9 cellular contexts compared by ENCODE assay signal in genomic region chr22:42646569-42647525, GRCh38. TPM values are rescaled to one million over a fixed set of nuclear protein-coding genes. Genes with fewer than 3 reads are reported as not detected.
DNase-seq lines count a peak whose midpoint lies in the region; ATAC-seq and TF ChIP-seq lines count a peak whose summit lies in the region.
"Had no signal": no experiment of that assay in that cellular context is flagged by ENCODE, and none has a peak within 500 bp of the region (broad histone marks: within the 10 kb centered on the region; RNA-seq: fewer than 3 reads in every experiment).

No MANE protein-coding gene starts in this region.

- TF ChIP-seq POLR2A in transverse colon (IDR thresholded peaks at IDR 0.05): no peak

- no peak for TF ChIP-seq EP300 in transverse colon (IDR thresholded peaks at IDR 0.05; ENCODE audit: low read depth)

- in situ Hi-C loops in transverse colon (cut with MboI; ENCODE audit: low pct_ligation_motif_present in 1 of 4, low pct_unique_long_range_greater_than_20kb in 1 of 4, low sequenced_read_pairs in 3 of 4): no loop called here

- H3K36me3 Mint-ChIP-seq in T-helper 2 cell treated with Interferon-gamma antibody and Interleukin-4, amounts not matched to agents 5 μg/mL and 100 μg/mL, for 36 hours (ENCODE audit: low read depth): peaks cover 4% of the 10 kb centered on the region
- no peaks in the 10 kb centered on the region for H3K36me3 Mint-ChIP-seq in activated naive CD4-positive, alpha-beta T cell treated with anti-CD3 and anti-CD28 coated beads, Interleukin-2, amount 50 U/mL, for 72 hours

- H3K27me3 ChIP-seq in lung (ENCODE audit: control insufficient read depth, insufficient read depth) (no peaks in the 10 kb centered on the region), transverse colon (no peaks in the 10 kb centered on the region)

- H3K27ac ChIP-seq in caudate nucleus (ENCODE audit: low read depth, low read length) (peak overlapping the region; percentile 77), lung (ENCODE audit: low read depth in 1 of 2, low read length in 1 of 2) (peak overlapping the region; percentile 64 to 95), transverse colon (peak overlapping the region; percentile 90 to 98 (median 95))

- H3K36me3 ChIP-seq in lung (ENCODE audit: control insufficient read depth in 2 of 2, insufficient read depth in 2 of 2, low read length in 2 of 2) (no peaks in the 10 kb centered on the region), transverse colon (no peaks in the 10 kb centered on the region)

- H3K4me1 ChIP-seq in lung (ENCODE audit: control insufficient read depth in 2 of 2, insufficient read depth in 2 of 2, low read length in 2 of 2) (peaks cover 24 to 58% of the 10 kb centered on the region in 2 donors), transverse colon (peaks cover 53 to 69% (median 67%) of the 10 kb centered on the region in 4 donors)

- H3K4me3 Mint-ChIP-seq in T-helper 2 cell treated with Interferon-gamma antibody and Interleukin-4, amounts not matched to agents 5 μg/mL and 100 μg/mL, for 36 hours: peak overlapping the region; percentile 99

- no peaks in the 10 kb centered on the region for H3K27me3 Mint-ChIP-seq in T-helper 2 cell treated with Interferon-gamma antibody and Interleukin-4, amounts not matched to agents 5 μg/mL and 100 μg/mL, for 36 hours (ENCODE audit: low read depth)

- WGBS in lung, 2 donors: 31 to 41% methylated on average over 16 of the region's 16 CpGs
- 10 to 37% methylated on average over 2 to 12 of the region's 16 CpGs for WGBS in transverse colon (ENCODE audit: low coverage in 1 of 2), 2 donors

- H3K4me1 Mint-ChIP-seq in T-helper 2 cell treated with Interferon-gamma antibody and Interleukin-4, amounts not matched to agents 5 μg/mL and 100 μg/mL, for 36 hours (ENCODE audit: low read depth): peaks cover 12% of the 10 kb centered on the region

- H3K27ac Mint-ChIP-seq in T-helper 2 cell treated with Interferon-gamma antibody and Interleukin-4, amounts not matched to agents 5 μg/mL and 100 μg/mL, for 36 hours: no peak overlapping the region
- H3K27ac Mint-ChIP-seq in activated naive CD4-positive, alpha-beta T cell treated with anti-CD3 and anti-CD28 coated beads, Interleukin-2, amount 50 U/mL, for 72 hours: peak overlapping the region in 1 of 2 donors; percentile 93

- H3K9me3 ChIP-seq in lung (ENCODE audit: control insufficient read depth in 2 of 2, insufficient read depth in 1 of 2, low read length in 1 of 2) (no peaks in the 10 kb centered on the region), transverse colon (no peaks in the 10 kb centered on the region)

- intact Hi-C loops in transverse colon (cut with DNase I; ENCODE audit: low total_unique reads): no loop called here

- no peak for DNase-seq in T-helper 2 cell treated with Interferon-gamma antibody and Interleukin-4, amounts not matched to agents 5 μg/mL and 100 μg/mL, for 36 hours (ENCODE audit: low spot score)
- DNase-seq in T-helper 2 cell: no peak
- peak in 2 of 61 donors; percentile 4 to 48 for DNase-seq in caudate nucleus (lab: John Stamatoyannopoulos, UW)
- no peak for DNase-seq in lung (ENCODE audit: low spot score)
- peak; percentile 61 for DNase-seq in transverse colon
- no peak for DNase-seq in effector CD8-positive, alpha-beta T cell (lab: John Stamatoyannopoulos, UW)
- DNase-seq in T-helper 9 cell: no peak
- DNase-seq in activated naive CD4-positive, alpha-beta T cell treated with anti-CD3 and anti-CD28 coated beads, Interleukin-2, amount 50 U/mL, for 72 hours (ENCODE audit: low spot score in 2 of 2): no peak

- no peak for ATAC-seq in lung (ENCODE audit: insufficient read depth, low FRiP score)
- no peak for ATAC-seq in activated naive CD4-positive, alpha-beta T cell treated with anti-CD3 and anti-CD28 coated beads, Interleukin-2, amount 50 U/mL, for 72 hours

- no peaks in the 10 kb centered on the region for H3K9me3 Mint-ChIP-seq in T-helper 2 cell treated with Interferon-gamma antibody and Interleukin-4, amounts not matched to agents 5 μg/mL and 100 μg/mL, for 36 hours
- H3K9me3 Mint-ChIP-seq in activated naive CD4-positive, alpha-beta T cell treated with anti-CD3 and anti-CD28 coated beads, Interleukin-2, amount 50 U/mL, for 72 hours: no peaks in the 10 kb centered on the region

- H3K4me3 ChIP-seq in lung: no peak overlapping the region
- peak overlapping the region in 2 of 4 donors; percentile 10 to 72 for H3K4me3 ChIP-seq in transverse colon

- TF ChIP-seq CTCF in lung (IDR thresholded peaks at IDR 0.05; ENCODE audit: control extremely low read depth, extremely low read depth) (no peak), transverse colon (IDR thresholded peaks at IDR 0.05) (no peak)

RNA-seq across cellular contexts. Expression of gene CYB5R3, which starts 2.3 kb away (rescaled TPM):
- total RNA-seq in lung: 100 to 1,000 TPM in 1 of 2 donors, 10 to 100 TPM in 1; 90.2 to 265 TPM
- polyA plus RNA-seq in lung: 100 to 1,000 TPM; 122 to 190 TPM
- 100 to 1,000 TPM; 138 to 294 (median 167) TPM for total RNA-seq in transverse colon
- 10 to 100 TPM; 49.7 to 84.6 TPM for total RNA-seq in activated naive CD4-positive, alpha-beta T cell treated with anti-CD3 and anti-CD28 coated beads, Interleukin-2, amount 50 U/mL, for 72 hours

RNA-seq across cellular contexts. Expression of gene ATP5MGL, which starts 6.4 kb away (rescaled TPM):
- 1 to 10 TPM in 1 of 2 donors, under 1 TPM in 1; 0.82 to 1.1 TPM for total RNA-seq in lung
- polyA plus RNA-seq in lung: under 1 TPM in 1 of 2 donors, not detected in 1; 0.16 TPM
- total RNA-seq in transverse colon: under 1 TPM in 1 of 4 donors, not detected in 3; 0.55 TPM
- total RNA-seq in activated naive CD4-positive, alpha-beta T cell treated with anti-CD3 and anti-CD28 coated beads, Interleukin-2, amount 50 U/mL, for 72 hours: 1 to 10 TPM in 1 of 2 donors, under 1 TPM in 1; 0.89 to 1.4 TPM
- polyA plus RNA-seq: BJ had no signal

RNA-seq across cellular contexts. Expression of gene POLDIP3, which starts 32.2 kb away (rescaled TPM):
- total RNA-seq in lung: 10 to 100 TPM; 41.1 to 62.1 TPM
- polyA plus RNA-seq in lung: 10 to 100 TPM; 20.5 to 44.3 TPM
- 10 to 100 TPM; 36.5 to 69.5 (median 45.2) TPM for total RNA-seq in transverse colon
- total RNA-seq in activated naive CD4-positive, alpha-beta T cell treated with anti-CD3 and anti-CD28 coated beads, Interleukin-2, amount 50 U/mL, for 72 hours: 100 to 1,000 TPM in 1 of 2 donors, 10 to 100 TPM in 1; 71.9 to 126 TPM
